In genomic region chr5:132971483-132972435, GRCh38 we compare ENCODE assay signal across 1 cellular context.
TF ChIP-seq lines count a peak whose summit lies in the region.

No MANE protein-coding gene starts in this region.

TF ChIP-seq in WTC11, 78 proteins besides CTCF, POLR2A, EP300 and RAD21 (continued from another document):
- TF ChIP-seq GABPB1 (CRISPR knock-in tag; IDR thresholded peaks at IDR 0.05) (no peak), NFATC4 (CRISPR knock-in tag; IDR thresholded peaks at IDR 0.05) (no peak), NR2C2 (CRISPR knock-in tag; IDR thresholded peaks at IDR 0.05) (no peak), RORB (CRISPR knock-in tag; IDR thresholded peaks at IDR 0.05) (no peak), ESRRA (CRISPR knock-in tag; IDR thresholded peaks at IDR 0.05; ENCODE audit: borderline replicate concordance) (no peak), ZNF138 (CRISPR knock-in tag; conservative IDR thresholded peaks at IDR 0.05) (no peak), ZSCAN18 (CRISPR knock-in tag; IDR thresholded peaks at IDR 0.05) (no peak), GTF2I (CRISPR knock-in tag; conservative IDR thresholded peaks at IDR 0.05) (no peak), USF2 (CRISPR knock-in tag; IDR thresholded peaks at IDR 0.05) (no peak)
- TF ChIP-seq, protein P1, sequence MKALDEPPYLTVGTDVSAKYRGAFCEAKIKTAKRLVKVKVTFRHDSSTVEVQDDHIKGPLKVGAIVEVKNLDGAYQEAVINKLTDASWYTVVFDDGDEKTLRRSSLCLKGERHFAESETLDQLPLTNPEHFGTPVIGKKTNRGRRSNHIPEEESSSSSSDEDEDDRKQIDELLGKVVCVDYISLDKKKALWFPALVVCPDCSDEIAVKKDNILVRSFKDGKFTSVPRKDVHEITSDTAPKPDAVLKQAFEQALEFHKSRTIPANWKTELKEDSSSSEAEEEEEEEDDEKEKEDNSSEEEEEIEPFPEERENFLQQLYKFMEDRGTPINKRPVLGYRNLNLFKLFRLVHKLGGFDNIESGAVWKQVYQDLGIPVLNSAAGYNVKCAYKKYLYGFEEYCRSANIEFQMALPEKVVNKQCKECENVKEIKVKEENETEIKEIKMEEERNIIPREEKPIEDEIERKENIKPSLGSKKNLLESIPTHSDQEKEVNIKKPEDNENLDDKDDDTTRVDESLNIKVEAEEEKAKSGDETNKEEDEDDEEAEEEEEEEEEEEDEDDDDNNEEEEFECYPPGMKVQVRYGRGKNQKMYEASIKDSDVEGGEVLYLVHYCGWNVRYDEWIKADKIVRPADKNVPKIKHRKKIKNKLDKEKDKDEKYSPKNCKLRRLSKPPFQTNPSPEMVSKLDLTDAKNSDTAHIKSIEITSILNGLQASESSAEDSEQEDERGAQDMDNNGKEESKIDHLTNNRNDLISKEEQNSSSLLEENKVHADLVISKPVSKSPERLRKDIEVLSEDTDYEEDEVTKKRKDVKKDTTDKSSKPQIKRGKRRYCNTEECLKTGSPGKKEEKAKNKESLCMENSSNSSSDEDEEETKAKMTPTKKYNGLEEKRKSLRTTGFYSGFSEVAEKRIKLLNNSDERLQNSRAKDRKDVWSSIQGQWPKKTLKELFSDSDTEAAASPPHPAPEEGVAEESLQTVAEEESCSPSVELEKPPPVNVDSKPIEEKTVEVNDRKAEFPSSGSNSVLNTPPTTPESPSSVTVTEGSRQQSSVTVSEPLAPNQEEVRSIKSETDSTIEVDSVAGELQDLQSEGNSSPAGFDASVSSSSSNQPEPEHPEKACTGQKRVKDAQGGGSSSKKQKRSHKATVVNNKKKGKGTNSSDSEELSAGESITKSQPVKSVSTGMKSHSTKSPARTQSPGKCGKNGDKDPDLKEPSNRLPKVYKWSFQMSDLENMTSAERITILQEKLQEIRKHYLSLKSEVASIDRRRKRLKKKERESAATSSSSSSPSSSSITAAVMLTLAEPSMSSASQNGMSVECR (CRISPR knock-in tag; IDR thresholded peaks at IDR 0.05; ENCODE audit: borderline replicate concordance), result no peak
- TF ChIP-seq, protein P2, sequence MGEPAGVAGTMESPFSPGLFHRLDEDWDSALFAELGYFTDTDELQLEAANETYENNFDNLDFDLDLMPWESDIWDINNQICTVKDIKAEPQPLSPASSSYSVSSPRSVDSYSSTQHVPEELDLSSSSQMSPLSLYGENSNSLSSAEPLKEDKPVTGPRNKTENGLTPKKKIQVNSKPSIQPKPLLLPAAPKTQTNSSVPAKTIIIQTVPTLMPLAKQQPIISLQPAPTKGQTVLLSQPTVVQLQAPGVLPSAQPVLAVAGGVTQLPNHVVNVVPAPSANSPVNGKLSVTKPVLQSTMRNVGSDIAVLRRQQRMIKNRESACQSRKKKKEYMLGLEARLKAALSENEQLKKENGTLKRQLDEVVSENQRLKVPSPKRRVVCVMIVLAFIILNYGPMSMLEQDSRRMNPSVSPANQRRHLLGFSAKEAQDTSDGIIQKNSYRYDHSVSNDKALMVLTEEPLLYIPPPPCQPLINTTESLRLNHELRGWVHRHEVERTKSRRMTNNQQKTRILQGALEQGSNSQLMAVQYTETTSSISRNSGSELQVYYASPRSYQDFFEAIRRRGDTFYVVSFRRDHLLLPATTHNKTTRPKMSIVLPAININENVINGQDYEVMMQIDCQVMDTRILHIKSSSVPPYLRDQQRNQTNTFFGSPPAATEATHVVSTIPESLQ (CRISPR knock-in tag; IDR thresholded peaks at IDR 0.05), result no peak
- TF ChIP-seq, protein P3, sequence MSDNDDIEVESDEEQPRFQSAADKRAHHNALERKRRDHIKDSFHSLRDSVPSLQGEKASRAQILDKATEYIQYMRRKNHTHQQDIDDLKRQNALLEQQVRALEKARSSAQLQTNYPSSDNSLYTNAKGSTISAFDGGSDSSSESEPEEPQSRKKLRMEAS (CRISPR knock-in tag; IDR thresholded peaks at IDR 0.05), result no peak
